In genomic region chr3:56759532-56759931, GRCh38 we compare ENCODE assay signal across 15 cellular contexts. TPM values are rescaled to one million over a fixed set of nuclear protein-coding genes. Genes with fewer than 3 reads are reported as not detected.
DNase-seq lines count a peak whose midpoint lies in the region; ATAC-seq, FAIRE-seq and TF ChIP-seq lines count a peak whose summit lies in the region.
"Had no signal": no experiment of that assay in that cellular context is flagged by ENCODE, and none has a peak within 500 bp of the region (broad histone marks: within the 10 kb centered on the region; RNA-seq: fewer than 3 reads in every experiment).

No MANE protein-coding gene starts in this region.

- TF ChIP-seq CTCF in HFFc6 (IDR thresholded peaks at IDR 0.05) (no peak), GM12878 (IDR thresholded peaks at IDR 0.05 in 2 of 3, conservative IDR thresholded peaks at IDR 0.05 in 1 of 3; ENCODE audit: control insufficient read depth in 2 of 3, extremely low read depth in 1 of 3, insufficient read depth in 1 of 3, low read depth in 3 of 3, low read length in 3 of 3) (no peak), smooth muscle cell (IDR thresholded peaks at IDR 0.05; ENCODE audit: borderline replicate concordance, insufficient read depth, poor library complexity, severe bottlenecking) (no peak), neural progenitor cell (IDR thresholded peaks at IDR 0.05) (no peak)

- POLR2A ChIA-PET in GM12878 (lab: Charles Lee): interaction anchor here (0.7 to 2.2 kb wide), 10 partner anchors 11 to 64 kb away, joined by 4 to 19 read pairs (median 6); no protein-coding TSS in a partner anchor

- H3K9me3 ChIP-seq in GM12878 (replicated peaks; ENCODE audit: control insufficient read depth, insufficient read depth, low read length) (no peaks in the 10 kb centered on the region), smooth muscle cell (replicated peaks; ENCODE audit: low read depth) (no peaks in the 10 kb centered on the region), neural progenitor cell (ENCODE audit: low read depth) (no peaks in the 10 kb centered on the region), trophoblast cell (ENCODE audit: insufficient read depth, low read depth, low read length) (peaks cover 1% of the 10 kb centered on the region)

- no peak for TF ChIP-seq RAD21 in GM12878 (IDR thresholded peaks at IDR 0.05; ENCODE audit: insufficient read depth, low read depth, low read length)

- peaks cover 71% of the 10 kb centered on the region for H3K4me1 Mint-ChIP-seq in activated CD4-positive, alpha-beta T cell treated with anti-CD3 and anti-CD28 coated beads, Interleukin-2, amount 10 ng/mL, durations not matched to agents 24 days and 14 days
- H3K4me1 Mint-ChIP-seq in HFFc6 (ENCODE audit: low read depth): peaks cover 54% of the 10 kb centered on the region
- peaks cover 8% of the 10 kb centered on the region for H3K4me1 Mint-ChIP-seq in neural progenitor cell

- BruUV-seq in GM12878 (replicated peaks; lab: Mats Ljungman, UMichigan): no TSS peak

- TF ChIP-seq EP300 in GM12878 (IDR thresholded peaks at IDR 0.05; ENCODE audit: borderline replicate concordance in 1 of 2, control insufficient read depth in 1 of 2, low read depth in 2 of 2, low read length in 2 of 2): no peak

- no peak for DNase-seq in activated CD4-positive, alpha-beta T cell treated with anti-CD3 and anti-CD28 coated beads, Interleukin-2, amount 10 ng/mL, durations not matched to agents 24 days and 14 days
- no peak for DNase-seq in activated CD4-positive, alpha-beta T cell treated with anti-CD3 and anti-CD28 coated beads for 48 hours
- DNase-seq in HFFc6: no peak
- no peak for DNase-seq in GM12878 (ENCODE audit: low read depth, low spot score)
- no peak for DNase-seq in smooth muscle cell (lab: John Stamatoyannopoulos, UW; ENCODE audit: unreplicated experiment)
- DNase-seq in NOMO-1 treated with dmso at 0.1 percent for 144 hours (lab: John Stamatoyannopoulos, UW; ENCODE audit: unreplicated experiment): no peak
- no peak for DNase-seq in neural progenitor cell (ENCODE audit: low spot score)
- no peak for DNase-seq in trophoblast cell
- DNase-seq: caudate nucleus, foreskin fibroblast, NCI-H69, small intestine, SW 1271 had no signal

- H3K4ac ChIP-seq in trophoblast cell (ENCODE audit: low read depth, low read length): no peak overlapping the region

- H3K27me3 Mint-ChIP-seq in activated CD4-positive, alpha-beta T cell treated with anti-CD3 and anti-CD28 coated beads, Interleukin-2, amount 10 ng/mL, durations not matched to agents 24 days and 14 days: no peaks in the 10 kb centered on the region
- H3K27me3 Mint-ChIP-seq in HFFc6 (ENCODE audit: insufficient read depth): peaks cover 2% of the 10 kb centered on the region; the same call in 1 of the 2 replicates
- no peaks in the 10 kb centered on the region for H3K27me3 Mint-ChIP-seq in neural progenitor cell (ENCODE audit: insufficient read depth, low read depth)

- no peak overlapping the region for H4K12ac ChIP-seq in trophoblast cell (ENCODE audit: low read depth, low read length)

- RAD21 ChIA-PET in GM12878 (lab: Charles Lee; ENCODE audit: unreplicated experiment): interaction anchor here (1.5 to 12.2 kb wide), 9 partner anchors 14 to 77 kb away, joined by 4 to 307 read pairs (median 14); partner anchors contain the start of gene ARHGEF3

- H3K27me3 ChIP-seq in GM12878 (replicated peaks in 1 of 2; ENCODE audit: control insufficient read depth in 2 of 2, insufficient read depth in 2 of 2, low read length in 1 of 2) (no peaks in the 10 kb centered on the region), smooth muscle cell (ENCODE audit: low read depth) (no peaks in the 10 kb centered on the region), neural progenitor cell (no peaks in the 10 kb centered on the region), trophoblast cell (ENCODE audit: insufficient read depth, low read length) (no peaks in the 10 kb centered on the region)

- H3K9me3 Mint-ChIP-seq in activated CD4-positive, alpha-beta T cell treated with anti-CD3 and anti-CD28 coated beads, Interleukin-2, amount 10 ng/mL, durations not matched to agents 24 days and 14 days: no peaks in the 10 kb centered on the region
- H3K9me3 Mint-ChIP-seq in HFFc6 (no peaks in the 10 kb centered on the region), neural progenitor cell (peaks cover 2% of the 10 kb centered on the region)

- H2BK5ac ChIP-seq in trophoblast cell (ENCODE audit: low read depth, low read length, poor library complexity): no peak overlapping the region

- SMC1A ChIA-PET in GM12878 (lab: Charles Lee; ENCODE audit: uncharacterized antibody, unreplicated experiment): interaction anchor here (0.9 to 18.1 kb wide), 5 partner anchors 13 to 55 kb away, joined by 3 to 383 read pairs (median 121); partner anchors contain the start of gene ARHGEF3

- no peak overlapping the region for H3K18ac ChIP-seq in trophoblast cell (ENCODE audit: low read length)

- H3K4me1 ChIP-seq in GM12878 (ENCODE audit: control insufficient read depth, insufficient read depth, low read length) (peaks cover 34% of the 10 kb centered on the region), smooth muscle cell (ENCODE audit: low read depth) (peaks cover 22% of the 10 kb centered on the region), neural progenitor cell (peaks cover 11% of the 10 kb centered on the region), trophoblast cell (ENCODE audit: control insufficient read depth in 1 of 2, insufficient read depth in 2 of 2, low read length in 2 of 2) (peaks cover 2 to 4% of the 10 kb centered on the region in 2 experiments)

- no peaks in the 10 kb centered on the region for H3K79me1 ChIP-seq in trophoblast cell (ENCODE audit: low read length)

- peak; percentile 16 for ATAC-seq in GM12878

- intact Hi-C loops in activated CD4-positive, alpha-beta T cell treated with anti-CD3 and anti-CD28 coated beads, Interleukin-2, amount 10 ng/mL, durations not matched to agents 24 days and 14 days (cut with micrococcal nuclease): loop anchor here (2.0 kb wide), 2 partner anchors 65 to 157 kb away; no protein-coding TSS in a partner anchor
- intact Hi-C loops in GM12878 (cut with micrococcal nuclease; ENCODE audit: unreplicated experiment): loop anchor here (5.0 kb wide), 1 partner anchor 158 kb away; no protein-coding TSS in a partner anchor

- in situ Hi-C loops in GM12878 (cut with MboI): no loop called here

- no peak overlapping the region for H3K14ac ChIP-seq in trophoblast cell (ENCODE audit: low read length)

- WGBS in GM12878 (ENCODE audit: insufficient coverage, insufficient replicate concordance, low lambda C conversion rate, missing lambda C conversion rate): 32% methylated on average over 3 of the region's 3 CpGs
- WGBS in smooth muscle cell (ENCODE audit: low lambda C conversion rate): 97% methylated on average over 3 of the region's 3 CpGs
- WGBS in trophoblast cell (ENCODE audit: extremely low coverage, insufficient coverage, insufficient read length): no CpG with 5 or more reads among the region's 3 CpGs

- peak overlapping the region; percentile 21; the same call in 1 of the 2 replicates for H3K4me2 ChIP-seq in GM12878 (ENCODE audit: control insufficient read depth, insufficient read depth)
- no peak overlapping the region for H3K4me2 ChIP-seq in smooth muscle cell
- no peak overlapping the region for H3K4me2 ChIP-seq in neural progenitor cell
- no peak overlapping the region for H3K4me2 ChIP-seq in trophoblast cell (ENCODE audit: low read length)

- peak overlapping the region; percentile 90 for H3K27ac Mint-ChIP-seq in activated CD4-positive, alpha-beta T cell treated with anti-CD3 and anti-CD28 coated beads, Interleukin-2, amount 10 ng/mL, durations not matched to agents 24 days and 14 days
- H3K27ac Mint-ChIP-seq in HFFc6: peak overlapping the region; percentile 43
- no peak overlapping the region for H3K27ac Mint-ChIP-seq in neural progenitor cell

- H4K20me1 ChIP-seq in GM12878 (ENCODE audit: control insufficient read depth, insufficient read depth) (no peaks in the 10 kb centered on the region), smooth muscle cell (ENCODE audit: low read depth) (peaks cover 100% of the 10 kb centered on the region), neural progenitor cell (ENCODE audit: low read depth) (no peaks in the 10 kb centered on the region)

- no peak overlapping the region for H4K8ac ChIP-seq in trophoblast cell (ENCODE audit: low read depth, low read length)

- H3K79me2 ChIP-seq in GM12878 (ENCODE audit: control insufficient read depth, insufficient read depth, low read length) (peaks cover 2% of the 10 kb centered on the region), smooth muscle cell (ENCODE audit: low read depth) (peaks cover 96% of the 10 kb centered on the region), neural progenitor cell (ENCODE audit: low read depth) (no peaks in the 10 kb centered on the region), trophoblast cell (ENCODE audit: control insufficient read depth, insufficient read depth, low read length, poor library complexity) (no peaks in the 10 kb centered on the region)

- H2BK120ac ChIP-seq in trophoblast cell (ENCODE audit: insufficient read depth, low read length, poor library complexity): no peak overlapping the region

- no peak overlapping the region for H4K91ac ChIP-seq in trophoblast cell (ENCODE audit: low read depth, low read length)

- peak overlapping the region; percentile 41 for H3K4me3 Mint-ChIP-seq in activated CD4-positive, alpha-beta T cell treated with anti-CD3 and anti-CD28 coated beads, Interleukin-2, amount 10 ng/mL, durations not matched to agents 24 days and 14 days
- no peak overlapping the region for H3K4me3 Mint-ChIP-seq in HFFc6
- no peak overlapping the region for H3K4me3 Mint-ChIP-seq in neural progenitor cell

- no peak overlapping the region for H2BK12ac ChIP-seq in trophoblast cell (ENCODE audit: low read length)

- H3K36me3 ChIP-seq in GM12878 (ENCODE audit: control insufficient read depth in 2 of 2, insufficient read depth in 2 of 2, low read length in 1 of 2) (peaks cover 0 to 4% of the 10 kb centered on the region in 2 experiments; a peak in 2 of 4 replicates), smooth muscle cell (ENCODE audit: low read depth) (peaks cover 7% of the 10 kb centered on the region), neural progenitor cell (no peaks in the 10 kb centered on the region), trophoblast cell (ENCODE audit: control insufficient read depth in 1 of 2, insufficient read depth in 2 of 2, low read length in 2 of 2) (peaks cover 0 to 2% of the 10 kb centered on the region in 2 experiments)

- H3K36me3 Mint-ChIP-seq in activated CD4-positive, alpha-beta T cell treated with anti-CD3 and anti-CD28 coated beads, Interleukin-2, amount 10 ng/mL, durations not matched to agents 24 days and 14 days (ENCODE audit: low read depth): peaks cover 65% of the 10 kb centered on the region
- no peaks in the 10 kb centered on the region for H3K36me3 Mint-ChIP-seq in HFFc6 (ENCODE audit: low read depth)
- H3K36me3 Mint-ChIP-seq in neural progenitor cell: no peaks in the 10 kb centered on the region

- H2AFZ ChIP-seq in GM12878 (ENCODE audit: control insufficient read depth, low read depth, low read length): no peak overlapping the region
- H2AFZ ChIP-seq in smooth muscle cell (ENCODE audit: low read depth): no peak overlapping the region
- no peak overlapping the region for H2AFZ ChIP-seq in neural progenitor cell (replicated peaks)
- H2AFZ ChIP-seq in trophoblast cell (ENCODE audit: insufficient read depth, low read length, poor library complexity): no peak overlapping the region

- TF ChIP-seq POLR2A in GM12878 (IDR thresholded peaks at IDR 0.05; ENCODE audit: low read depth, low read length): no peak

- H3K23ac ChIP-seq in trophoblast cell (ENCODE audit: low read length): no peak overlapping the region

- no peak overlapping the region; the same call in 1 of the 2 replicates for H3K27ac ChIP-seq in GM12878 (ENCODE audit: control insufficient read depth, insufficient read depth)
- H3K27ac ChIP-seq in smooth muscle cell (ENCODE audit: low read depth): peak overlapping the region; percentile 74
- no peak overlapping the region for H3K27ac ChIP-seq in neural progenitor cell
- H3K27ac ChIP-seq in trophoblast cell (ENCODE audit: low read depth, low read length): no peak overlapping the region

- H2AK5ac ChIP-seq in trophoblast cell (ENCODE audit: low read length): no peak overlapping the region

- CTCF ChIA-PET in GM12878 (lab: Yijun Ruan, JAX): interaction anchor here (1.0 to 12.5 kb wide), 7 partner anchors 11 to 40 kb away, joined by 3 to 244 read pairs (median 6); partner anchors contain the start of gene ARHGEF3

- FAIRE-seq in GM12878 (lab: Jason Lieb, UNC): no peak
- FAIRE-seq: A204.1, H54, small intestine had no signal

- H3K9ac ChIP-seq in GM12878 (ENCODE audit: control insufficient read depth, insufficient read depth, low read length): no peak overlapping the region
- no peak overlapping the region for H3K9ac ChIP-seq in smooth muscle cell (ENCODE audit: low read depth)
- H3K9ac ChIP-seq in neural progenitor cell: no peak overlapping the region
- H3K9ac ChIP-seq in trophoblast cell (ENCODE audit: low read length): no peak overlapping the region

- H3K4me3 ChIP-seq in GM12878 (peak overlapping the region; percentile 33; the same call in 1 of the 2 replicates), smooth muscle cell (no peak overlapping the region), neural progenitor cell (no peak overlapping the region), trophoblast cell (ENCODE audit: low read depth, low read length) (no peak overlapping the region)

- H3F3A ChIP-seq in smooth muscle cell (ENCODE audit: low read depth): peaks cover 20% of the 10 kb centered on the region
- peaks cover 4% of the 10 kb centered on the region for H3F3A ChIP-seq in neural progenitor cell (ENCODE audit: low read depth)

RNA-seq across cellular contexts. Expression of gene ARHGEF3, which starts 42.2 kb away (rescaled TPM):
- total RNA-seq in activated CD4-positive, alpha-beta T cell treated with anti-CD3 and anti-CD28 coated beads, Interleukin-2, amount 10 ng/mL, durations not matched to agents 24 days and 14 days: 52.7 and 54.4 TPM in 2 replicates
- 1 to 10 TPM; 1.7 to 5.9 (median 2.4) TPM for total RNA-seq in HFFc6 (2021; fragmentation: NEBNext Ultra II Directional; extraction: Animal tissue kit (Norgen Biotek cat#: 25700))
- 48.9 and 50.4 TPM in 2 replicates for total RNA-seq in GM12878 (2013; cell fraction: nucleolus; rRNA removed)
- 39.9 and 42.2 TPM in 2 replicates for total RNA-seq in GM12878 (2014; rRNA removed)
- 59.3 and 61.0 TPM in 2 replicates for total RNA-seq in GM12878 (2014; rRNA removed; fragmentation: Illumina TruSeq; extraction: Trizol)
- total RNA-seq in GM12878 (2021): 69.5 and 70.6 TPM in 2 replicates
- 6.4 TPM for polyA plus RNA-seq in GM12878 (2011; ENCODE audit: low read depth)
- polyA plus RNA-seq in GM12878 (2011; rRNA removed): 49.8 and 53.2 TPM in 2 replicates
- 51.8 and 54.6 TPM in 2 replicates for polyA plus RNA-seq in GM12878 (2011; cell fraction: cytosol; rRNA removed)
- polyA plus RNA-seq in GM12878 (2011; cell fraction: nucleus; rRNA removed): 34.9 and 46.0 TPM in 2 replicates
- polyA plus RNA-seq in GM12878 (2012): 7.9 and 9.1 TPM in 2 replicates
- polyA plus RNA-seq in GM12878 (2014; fragmentation: Illumina TruSeq; extraction: Trizol): 78.7 and 82.6 TPM in 2 replicates
- polyA plus RNA-seq in GM12878 (2014; fragmentation: Nextera tagmentation; extraction: Ambion mirVana): 10 to 100 TPM; 21.8 to 31.1 TPM
- 45.2 and 45.4 TPM in 2 replicates for polyA plus RNA-seq in GM12878 (2014; rRNA removed)
- 10 to 100 TPM; 68.9 to 74.5 TPM for polyA plus RNA-seq in GM12878 (2016; fragmentation: Nextera tagmentation; extraction: Ambion mirVana)
- polyA minus RNA-seq in GM12878 (2011; rRNA and poly(A)+ RNA removed): 70.3 and 91.3 TPM in 2 replicates
- 25.4 and 31.2 TPM in 2 replicates for polyA minus RNA-seq in GM12878 (2011; cell fraction: cytosol; rRNA and poly(A)+ RNA removed)
- 20.1 and 37.3 TPM in 2 replicates for polyA minus RNA-seq in GM12878 (2011; cell fraction: nucleus; rRNA and poly(A)+ RNA removed)
- 131 and 139 TPM in 2 replicates for total RNA-seq in smooth muscle cell
- polyA plus RNA-seq in smooth muscle cell: 90.5 and 137 TPM in 2 replicates
- total RNA-seq in neural progenitor cell (ENCODE audit: low replicate concordance): 0.52 and 2.9 TPM in 2 replicates
- 21.0 and 22.3 TPM in 2 replicates for polyA plus RNA-seq in trophoblast cell (2013)
